ENCODE assay signal across 1 cellular context in the genomic region with DNA sequence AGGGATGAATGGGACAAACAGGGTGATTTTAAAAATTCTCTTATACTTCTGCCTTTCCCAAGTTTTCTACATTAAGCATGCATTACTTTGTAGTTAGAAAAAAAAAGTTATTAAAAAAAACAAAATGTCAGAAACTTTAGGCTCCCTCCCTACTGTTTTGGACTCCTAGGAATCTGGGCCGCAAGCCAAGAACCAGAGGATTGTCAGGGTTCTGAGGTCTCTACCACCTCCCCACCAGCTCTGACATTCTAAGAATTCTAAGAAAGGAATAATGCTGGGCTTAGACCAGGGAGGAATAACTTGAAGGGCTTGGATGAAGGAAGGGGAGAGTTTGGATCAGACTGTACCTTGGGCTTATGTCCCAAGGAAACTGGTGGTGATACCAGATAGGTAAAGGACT.
TF ChIP-seq lines count a peak whose summit lies in the region.

No MANE protein-coding gene starts in this region.

TF ChIP-seq in SK-N-SH, 30 proteins besides CTCF, POLR2A, EP300 and RAD21:
- TF ChIP-seq PBX3 (IDR thresholded peaks at IDR 0.05) (no peak), TEAD4 (IDR thresholded peaks at IDR 0.05; ENCODE audit: borderline replicate concordance, insufficient read depth) (no peak), MEF2A (IDR thresholded peaks at IDR 0.05; ENCODE audit: borderline replicate concordance, low read depth) (no peak), NFIC (IDR thresholded peaks at IDR 0.05; ENCODE audit: borderline replicate concordance) (peak; percentile 32; the same call in 1 of the 2 replicates), JUND (IDR thresholded peaks at IDR 0.05) (no peak), SIN3A (IDR thresholded peaks at IDR 0.05; ENCODE audit: borderline replicate concordance, low read depth, low read length) (no peak), FOSL2 (IDR thresholded peaks at IDR 0.05; ENCODE audit: borderline replicate concordance, low read depth) (no peak)
- TF ChIP-seq, protein P1, sequence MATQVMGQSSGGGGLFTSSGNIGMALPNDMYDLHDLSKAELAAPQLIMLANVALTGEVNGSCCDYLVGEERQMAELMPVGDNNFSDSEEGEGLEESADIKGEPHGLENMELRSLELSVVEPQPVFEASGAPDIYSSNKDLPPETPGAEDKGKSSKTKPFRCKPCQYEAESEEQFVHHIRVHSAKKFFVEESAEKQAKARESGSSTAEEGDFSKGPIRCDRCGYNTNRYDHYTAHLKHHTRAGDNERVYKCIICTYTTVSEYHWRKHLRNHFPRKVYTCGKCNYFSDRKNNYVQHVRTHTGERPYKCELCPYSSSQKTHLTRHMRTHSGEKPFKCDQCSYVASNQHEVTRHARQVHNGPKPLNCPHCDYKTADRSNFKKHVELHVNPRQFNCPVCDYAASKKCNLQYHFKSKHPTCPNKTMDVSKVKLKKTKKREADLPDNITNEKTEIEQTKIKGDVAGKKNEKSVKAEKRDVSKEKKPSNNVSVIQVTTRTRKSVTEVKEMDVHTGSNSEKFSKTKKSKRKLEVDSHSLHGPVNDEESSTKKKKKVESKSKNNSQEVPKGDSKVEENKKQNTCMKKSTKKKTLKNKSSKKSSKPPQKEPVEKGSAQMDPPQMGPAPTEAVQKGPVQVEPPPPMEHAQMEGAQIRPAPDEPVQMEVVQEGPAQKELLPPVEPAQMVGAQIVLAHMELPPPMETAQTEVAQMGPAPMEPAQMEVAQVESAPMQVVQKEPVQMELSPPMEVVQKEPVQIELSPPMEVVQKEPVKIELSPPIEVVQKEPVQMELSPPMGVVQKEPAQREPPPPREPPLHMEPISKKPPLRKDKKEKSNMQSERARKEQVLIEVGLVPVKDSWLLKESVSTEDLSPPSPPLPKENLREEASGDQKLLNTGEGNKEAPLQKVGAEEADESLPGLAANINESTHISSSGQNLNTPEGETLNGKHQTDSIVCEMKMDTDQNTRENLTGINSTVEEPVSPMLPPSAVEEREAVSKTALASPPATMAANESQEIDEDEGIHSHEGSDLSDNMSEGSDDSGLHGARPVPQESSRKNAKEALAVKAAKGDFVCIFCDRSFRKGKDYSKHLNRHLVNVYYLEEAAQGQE (IDR thresholded peaks at IDR 0.05; ENCODE audit: low read depth, low read length), result no peak
